ENCODE assay signal across 1 cellular context in the genomic region with DNA sequence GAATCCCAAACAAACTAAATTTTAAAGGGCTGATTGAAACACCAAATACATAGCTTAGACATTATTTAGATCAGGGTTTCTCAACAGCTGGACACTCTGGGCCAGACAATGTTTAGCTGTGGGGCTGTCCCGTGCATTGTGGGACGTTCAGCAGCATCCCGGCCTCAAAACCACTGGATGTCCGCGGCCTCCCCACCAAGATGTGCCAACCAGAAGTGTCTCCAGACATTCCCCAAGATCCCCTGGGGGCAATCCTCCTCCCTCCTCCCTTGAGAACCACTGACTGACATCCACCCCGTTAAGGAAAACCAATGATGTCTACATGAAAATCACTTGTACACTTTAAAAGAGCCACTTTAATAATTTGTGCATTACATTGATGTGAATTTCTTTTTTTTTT.
TF ChIP-seq lines count a peak whose summit lies in the region.

No MANE protein-coding gene starts in this region.

TF ChIP-seq in GM12878, 131 proteins besides CTCF, POLR2A, EP300 and RAD21:
- TF ChIP-seq, protein P1, sequence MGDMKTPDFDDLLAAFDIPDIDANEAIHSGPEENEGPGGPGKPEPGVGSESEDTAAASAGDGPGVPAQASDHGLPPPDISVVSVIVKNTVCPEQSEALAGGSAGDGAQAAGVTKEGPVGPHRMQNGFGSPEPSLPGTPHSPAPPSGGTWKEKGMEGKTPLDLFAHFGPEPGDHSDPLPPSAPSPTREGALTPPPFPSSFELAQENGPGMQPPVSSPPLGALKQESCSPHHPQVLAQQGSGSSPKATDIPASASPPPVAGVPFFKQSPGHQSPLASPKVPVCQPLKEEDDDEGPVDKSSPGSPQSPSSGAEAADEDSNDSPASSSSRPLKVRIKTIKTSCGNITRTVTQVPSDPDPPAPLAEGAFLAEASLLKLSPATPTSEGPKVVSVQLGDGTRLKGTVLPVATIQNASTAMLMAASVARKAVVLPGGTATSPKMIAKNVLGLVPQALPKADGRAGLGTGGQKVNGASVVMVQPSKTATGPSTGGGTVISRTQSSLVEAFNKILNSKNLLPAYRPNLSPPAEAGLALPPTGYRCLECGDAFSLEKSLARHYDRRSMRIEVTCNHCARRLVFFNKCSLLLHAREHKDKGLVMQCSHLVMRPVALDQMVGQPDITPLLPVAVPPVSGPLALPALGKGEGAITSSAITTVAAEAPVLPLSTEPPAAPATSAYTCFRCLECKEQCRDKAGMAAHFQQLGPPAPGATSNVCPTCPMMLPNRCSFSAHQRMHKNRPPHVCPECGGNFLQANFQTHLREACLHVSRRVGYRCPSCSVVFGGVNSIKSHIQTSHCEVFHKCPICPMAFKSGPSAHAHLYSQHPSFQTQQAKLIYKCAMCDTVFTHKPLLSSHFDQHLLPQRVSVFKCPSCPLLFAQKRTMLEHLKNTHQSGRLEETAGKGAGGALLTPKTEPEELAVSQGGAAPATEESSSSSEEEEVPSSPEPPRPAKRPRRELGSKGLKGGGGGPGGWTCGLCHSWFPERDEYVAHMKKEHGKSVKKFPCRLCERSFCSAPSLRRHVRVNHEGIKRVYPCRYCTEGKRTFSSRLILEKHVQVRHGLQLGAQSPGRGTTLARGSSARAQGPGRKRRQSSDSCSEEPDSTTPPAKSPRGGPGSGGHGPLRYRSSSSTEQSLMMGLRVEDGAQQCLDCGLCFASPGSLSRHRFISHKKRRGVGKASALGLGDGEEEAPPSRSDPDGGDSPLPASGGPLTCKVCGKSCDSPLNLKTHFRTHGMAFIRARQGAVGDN (IDR thresholded peaks at IDR 0.05): no peak
- TF ChIP-seq, protein P2, sequence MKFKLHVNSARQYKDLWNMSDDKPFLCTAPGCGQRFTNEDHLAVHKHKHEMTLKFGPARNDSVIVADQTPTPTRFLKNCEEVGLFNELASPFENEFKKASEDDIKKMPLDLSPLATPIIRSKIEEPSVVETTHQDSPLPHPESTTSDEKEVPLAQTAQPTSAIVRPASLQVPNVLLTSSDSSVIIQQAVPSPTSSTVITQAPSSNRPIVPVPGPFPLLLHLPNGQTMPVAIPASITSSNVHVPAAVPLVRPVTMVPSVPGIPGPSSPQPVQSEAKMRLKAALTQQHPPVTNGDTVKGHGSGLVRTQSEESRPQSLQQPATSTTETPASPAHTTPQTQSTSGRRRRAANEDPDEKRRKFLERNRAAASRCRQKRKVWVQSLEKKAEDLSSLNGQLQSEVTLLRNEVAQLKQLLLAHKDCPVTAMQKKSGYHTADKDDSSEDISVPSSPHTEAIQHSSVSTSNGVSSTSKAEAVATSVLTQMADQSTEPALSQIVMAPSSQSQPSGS (IDR thresholded peaks at IDR 0.05; ENCODE audit: low read length): no peak
- no peak for TF ChIP-seq SREBF1 (IDR thresholded peaks at IDR 0.05; ENCODE audit: low read length)
- TF ChIP-seq MYC (IDR thresholded peaks at IDR 0.05; ENCODE audit: insufficient read depth, insufficient read length, insufficient replicate concordance, low read length, severe bottlenecking): no peak
- no peak for TF ChIP-seq CHD4 (IDR thresholded peaks at IDR 0.05)
- no peak for TF ChIP-seq POU2F2 (IDR thresholded peaks at IDR 0.05; ENCODE audit: borderline replicate concordance, low read depth, low read length)
- TF ChIP-seq IKZF2 (IDR thresholded peaks at IDR 0.05): no peak
- no peak for TF ChIP-seq CBFB (IDR thresholded peaks at IDR 0.05; ENCODE audit: low read depth)
- no peak for TF ChIP-seq HCFC1 (IDR thresholded peaks at IDR 0.05; ENCODE audit: low read length)
- TF ChIP-seq, protein P3, sequence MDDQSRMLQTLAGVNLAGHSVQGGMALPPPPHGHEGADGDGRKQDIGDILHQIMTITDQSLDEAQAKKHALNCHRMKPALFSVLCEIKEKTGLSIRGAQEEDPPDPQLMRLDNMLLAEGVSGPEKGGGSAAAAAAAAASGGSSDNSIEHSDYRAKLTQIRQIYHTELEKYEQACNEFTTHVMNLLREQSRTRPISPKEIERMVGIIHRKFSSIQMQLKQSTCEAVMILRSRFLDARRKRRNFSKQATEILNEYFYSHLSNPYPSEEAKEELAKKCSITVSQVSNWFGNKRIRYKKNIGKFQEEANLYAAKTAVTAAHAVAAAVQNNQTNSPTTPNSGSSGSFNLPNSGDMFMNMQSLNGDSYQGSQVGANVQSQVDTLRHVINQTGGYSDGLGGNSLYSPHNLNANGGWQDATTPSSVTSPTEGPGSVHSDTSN (IDR thresholded peaks at IDR 0.05; ENCODE audit: insufficient replicate concordance, low read depth, low read length): no peak
- TF ChIP-seq, protein P4, sequence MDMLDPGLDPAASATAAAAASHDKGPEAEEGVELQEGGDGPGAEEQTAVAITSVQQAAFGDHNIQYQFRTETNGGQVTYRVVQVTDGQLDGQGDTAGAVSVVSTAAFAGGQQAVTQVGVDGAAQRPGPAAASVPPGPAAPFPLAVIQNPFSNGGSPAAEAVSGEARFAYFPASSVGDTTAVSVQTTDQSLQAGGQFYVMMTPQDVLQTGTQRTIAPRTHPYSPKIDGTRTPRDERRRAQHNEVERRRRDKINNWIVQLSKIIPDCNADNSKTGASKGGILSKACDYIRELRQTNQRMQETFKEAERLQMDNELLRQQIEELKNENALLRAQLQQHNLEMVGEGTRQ (IDR thresholded peaks at IDR 0.05; ENCODE audit: borderline replicate concordance, low read depth, low read length): no peak
